Comparison of ENCODE assay signal across 42 cellular contexts in genomic region chrX:55072286-55072685, GRCh38. TPM values are rescaled to one million over a fixed set of nuclear protein-coding genes. Genes with fewer than 3 reads are reported as not detected.
"Had no signal": no experiment of that assay in that cellular context is flagged by ENCODE, and none has a peak within 500 bp of the region (broad histone marks: within the 10 kb centered on the region; RNA-seq: fewer than 3 reads in every experiment).

No MANE protein-coding gene starts in this region.

- ATAC-seq: activated naive CD4-positive, alpha-beta T cell treated with anti-CD3 and anti-CD28 coated beads, Interleukin-2, amount 50 U/mL, for 72 hours; activated naive CD8-positive, alpha-beta T cell treated with anti-CD3 and anti-CD28 coated beads, Interleukin-2, amount 50 U/mL, for 24 hours; activated T-cell treated with anti-CD3 and anti-CD28 coated beads, Interleukin-2, amount 50 U/mL, for 72 hours; activated T-helper 17 cell treated with anti-CD3 and anti-CD28 coated beads, Interleukin-2, amount 50 U/mL, for 72 hours; body of pancreas had no signal

- DNase-seq: activated effector memory CD4-positive, alpha-beta T cell treated with anti-CD3 and anti-CD28 coated beads, Interleukin-2, amount 50 U/mL, for 16 hours; activated effector memory CD4-positive, alpha-beta T cell treated with Interleukin-2 at 50 U/mL for 16 hours; activated gamma-delta T cell; activated gamma-delta T cell treated with Interleukin-2 at 50 U/mL for 16 hours; activated naive CD4-positive, alpha-beta T cell; activated naive CD4-positive, alpha-beta T cell treated with anti-CD3 and anti-CD28 coated beads for 36 hours; activated naive CD4-positive, alpha-beta T cell treated with anti-CD3 and anti-CD28 coated beads, Interleukin-2, amount 10 ng/mL, durations not matched to agents 7 days and 5 days; activated naive CD4-positive, alpha-beta T cell treated with anti-CD3 and anti-CD28 coated beads, Interleukin-2, amount 50 U/mL, for 16 hours; activated naive CD4-positive, alpha-beta T cell treated with Interleukin-2 at 50 U/mL for 16 hours; activated naive CD8-positive, alpha-beta T cell treated with anti-CD3 and anti-CD28 coated beads for 36 hours; activated naive CD8-positive, alpha-beta T cell treated with anti-CD3 and anti-CD28 coated beads, Interleukin-2, amount 10 ng/mL, durations not matched to agents 7 days and 5 days; activated naive CD8-positive, alpha-beta T cell treated with anti-CD3 and anti-CD28 coated beads, Interleukin-2, amount 50 U/mL, for 24 hours; activated T-cell treated with anti-CD3 and anti-CD28 coated beads for 4 hours; activated T-cell treated with anti-CD3 and anti-CD28 coated beads, Interleukin-2, amount 50 U/mL, for 1 hour; activated T-cell treated with anti-CD3 and anti-CD28 coated beads, Interleukin-2, amount 50 U/mL, for 24 hours; activated T-cell treated with anti-CD3 and anti-CD28 coated beads, Interleukin-2, amount 50 U/mL, for 48 hours; activated T-cell treated with anti-CD3 and anti-CD28 coated beads, Interleukin-2, amount 50 U/mL, for 72 hours; adrenal gland; amniotic stem cell; amygdala; anterior cingulate cortex; aorta; body of pancreas; brain microvascular endothelial cell; caudate nucleus; central memory CD4-positive, alpha-beta T cell; cerebellar nuclear complex had no signal

- H3K27me3 Mint-ChIP-seq: activated naive CD4-positive, alpha-beta T cell treated with anti-CD3 and anti-CD28 coated beads, Interleukin-2, amount 10 ng/mL, durations not matched to agents 7 days and 5 days; activated naive CD8-positive, alpha-beta T cell; activated naive CD8-positive, alpha-beta T cell treated with anti-CD3 and anti-CD28 coated beads for 36 hours; activated naive CD8-positive, alpha-beta T cell treated with anti-CD3 and anti-CD28 coated beads, Interleukin-2, amount 10 ng/mL, durations not matched to agents 7 days and 5 days; activated T-helper 17 cell treated with anti-CD3 and anti-CD28 coated beads, Interleukin-2, amount 50 U/mL, for 72 hours had no signal

- H3K27ac Mint-ChIP-seq: activated naive CD4-positive, alpha-beta T cell treated with anti-CD3 and anti-CD28 coated beads for 36 hours; activated naive CD4-positive, alpha-beta T cell treated with anti-CD3 and anti-CD28 coated beads, Interleukin-2, amount 10 ng/mL, durations not matched to agents 7 days and 5 days; activated naive CD4-positive, alpha-beta T cell treated with anti-CD3 and anti-CD28 coated beads, Interleukin-2, amount 50 U/mL, for 24 hours; activated naive CD4-positive, alpha-beta T cell treated with anti-CD3 and anti-CD28 coated beads, Interleukin-2, amount 50 U/mL, for 72 hours; activated naive CD8-positive, alpha-beta T cell; activated naive CD8-positive, alpha-beta T cell treated with anti-CD3 and anti-CD28 coated beads for 36 hours; activated naive CD8-positive, alpha-beta T cell treated with anti-CD3 and anti-CD28 coated beads, Interleukin-2, amount 10 ng/mL, durations not matched to agents 7 days and 5 days; activated naive CD8-positive, alpha-beta T cell treated with anti-CD3 and anti-CD28 coated beads, Interleukin-2, amount 50 U/mL, for 24 hours; activated T-cell treated with anti-CD3 and anti-CD28 coated beads, Interleukin-2, amount 50 U/mL, for 24 hours; activated T-cell treated with anti-CD3 and anti-CD28 coated beads, Interleukin-2, amount 50 U/mL, for 72 hours; activated T-helper 1 cell treated with anti-CD3 and anti-CD28 coated beads, Interleukin-12 subunit alpha, Interleukin-12 subunit beta, Interleukin-2, Interleukin-4 antibody, amounts not matched to agents 30 ng/mL and 10 ng/mL and 1 ng/mL, durations not matched to agents 14 hours and 24 hours and 36 hours; activated T-helper 17 cell treated with anti-CD3 and anti-CD28 coated beads, Interleukin-2, amount 50 U/mL, for 72 hours; activated T-helper 2 cell treated with anti-CD3 and anti-CD28 coated beads, Interferon-gamma antibody, Interleukin-2, Interleukin-4, amounts not matched to agents 10 μg/mL and 5 μg/mL and 100 μg/mL, durations not matched to agents 14 hours and 24 hours and 36 hours; brain had no signal

- H3K4me3 Mint-ChIP-seq: activated naive CD4-positive, alpha-beta T cell treated with anti-CD3 and anti-CD28 coated beads for 36 hours; activated naive CD4-positive, alpha-beta T cell treated with anti-CD3 and anti-CD28 coated beads, Interleukin-2, amount 10 ng/mL, durations not matched to agents 7 days and 5 days; activated naive CD4-positive, alpha-beta T cell treated with anti-CD3 and anti-CD28 coated beads, Interleukin-2, amount 50 U/mL, for 24 hours; activated naive CD8-positive, alpha-beta T cell; activated naive CD8-positive, alpha-beta T cell treated with anti-CD3 and anti-CD28 coated beads for 36 hours; activated naive CD8-positive, alpha-beta T cell treated with anti-CD3 and anti-CD28 coated beads, Interleukin-2, amount 10 ng/mL, durations not matched to agents 7 days and 5 days; activated naive CD8-positive, alpha-beta T cell treated with anti-CD3 and anti-CD28 coated beads, Interleukin-2, amount 50 U/mL, for 24 hours; activated T-cell treated with anti-CD3 and anti-CD28 coated beads, Interleukin-2, amount 50 U/mL, for 24 hours; activated T-cell treated with anti-CD3 and anti-CD28 coated beads, Interleukin-2, amount 50 U/mL, for 72 hours; activated T-helper 1 cell treated with anti-CD3 and anti-CD28 coated beads, Interleukin-12 subunit alpha, Interleukin-12 subunit beta, Interleukin-2, Interleukin-4 antibody, amounts not matched to agents 30 ng/mL and 10 ng/mL and 1 ng/mL, durations not matched to agents 14 hours and 24 hours and 36 hours; activated T-helper 17 cell treated with anti-CD3 and anti-CD28 coated beads, Interleukin-2, amount 50 U/mL, for 72 hours; brain; central memory CD8-positive, alpha-beta T cell had no signal

- H3K4me1 Mint-ChIP-seq: activated naive CD4-positive, alpha-beta T cell treated with anti-CD3 and anti-CD28 coated beads, Interleukin-2, amount 10 ng/mL, durations not matched to agents 7 days and 5 days; activated naive CD4-positive, alpha-beta T cell treated with anti-CD3 and anti-CD28 coated beads, Interleukin-2, amount 50 U/mL, for 24 hours; activated naive CD8-positive, alpha-beta T cell treated with anti-CD3 and anti-CD28 coated beads for 36 hours; activated naive CD8-positive, alpha-beta T cell treated with anti-CD3 and anti-CD28 coated beads, Interleukin-2, amount 10 ng/mL, durations not matched to agents 7 days and 5 days; activated naive CD8-positive, alpha-beta T cell treated with anti-CD3 and anti-CD28 coated beads, Interleukin-2, amount 50 U/mL, for 24 hours; activated T-helper 17 cell treated with anti-CD3 and anti-CD28 coated beads, Interleukin-2, amount 50 U/mL, for 72 hours; brain; central memory CD8-positive, alpha-beta T cell had no signal

- H3K9me3 Mint-ChIP-seq: activated naive CD4-positive, alpha-beta T cell treated with anti-CD3 and anti-CD28 coated beads for 36 hours; activated naive CD4-positive, alpha-beta T cell treated with anti-CD3 and anti-CD28 coated beads, Interleukin-2, amount 10 ng/mL, durations not matched to agents 7 days and 5 days; activated naive CD4-positive, alpha-beta T cell treated with anti-CD3 and anti-CD28 coated beads, Interleukin-2, amount 50 U/mL, for 24 hours; activated naive CD8-positive, alpha-beta T cell treated with anti-CD3 and anti-CD28 coated beads for 36 hours; activated naive CD8-positive, alpha-beta T cell treated with anti-CD3 and anti-CD28 coated beads, Interleukin-2, amount 50 U/mL, for 24 hours; activated T-cell treated with anti-CD3 and anti-CD28 coated beads, Interleukin-2, amount 50 U/mL, for 24 hours; activated T-cell treated with anti-CD3 and anti-CD28 coated beads, Interleukin-2, amount 50 U/mL, for 72 hours; activated T-helper 1 cell treated with anti-CD3 and anti-CD28 coated beads, Interleukin-12 subunit alpha, Interleukin-12 subunit beta, Interleukin-2, Interleukin-4 antibody, amounts not matched to agents 30 ng/mL and 10 ng/mL and 1 ng/mL, durations not matched to agents 14 hours and 24 hours and 36 hours; activated T-helper 17 cell treated with anti-CD3 and anti-CD28 coated beads, Interleukin-2, amount 50 U/mL, for 72 hours; activated T-helper 2 cell treated with anti-CD3 and anti-CD28 coated beads, Interferon-gamma antibody, Interleukin-2, Interleukin-4, amounts not matched to agents 10 μg/mL and 5 μg/mL and 100 μg/mL, durations not matched to agents 14 hours and 24 hours and 36 hours; central memory CD8-positive, alpha-beta T cell had no signal

- H3K36me3 Mint-ChIP-seq: activated naive CD4-positive, alpha-beta T cell treated with anti-CD3 and anti-CD28 coated beads, Interleukin-2, amount 10 ng/mL, durations not matched to agents 7 days and 5 days; activated naive CD8-positive, alpha-beta T cell; activated naive CD8-positive, alpha-beta T cell treated with anti-CD3 and anti-CD28 coated beads for 36 hours; activated naive CD8-positive, alpha-beta T cell treated with anti-CD3 and anti-CD28 coated beads, Interleukin-2, amount 10 ng/mL, durations not matched to agents 7 days and 5 days; brain had no signal

RNA-seq across cellular contexts. Expression of gene PAGE2B, which starts 2.5 kb away (rescaled TPM):
- total RNA-seq: activated T-helper 1 cell treated with anti-CD3 and anti-CD28 coated beads, Interleukin-12 subunit alpha, Interleukin-12 subunit beta, Interleukin-2, Interleukin-4 antibody, amounts not matched to agents 30 ng/mL and 10 ng/mL and 1 ng/mL, durations not matched to agents 14 hours and 24 hours and 36 hours; adrenal gland; aorta; ascending aorta; astrocyte; body of pancreas; breast epithelium; bronchial epithelial cell; cardiac muscle cell; cardiac septum; cerebellum had no signal

RNA-seq across cellular contexts. Expression of gene PAGE2, which starts 16.5 kb away (rescaled TPM):
- total RNA-seq: activated naive CD4-positive, alpha-beta T cell treated with anti-CD3 and anti-CD28 coated beads for 36 hours; activated naive CD8-positive, alpha-beta T cell treated with anti-CD3 and anti-CD28 coated beads for 36 hours; activated naive CD8-positive, alpha-beta T cell treated with anti-CD3 and anti-CD28 coated beads, Interleukin-2, amount 10 ng/mL, durations not matched to agents 7 days and 5 days; activated T-cell treated with anti-CD3 and anti-CD28 coated beads, Interleukin-2, amount 50 U/mL, for 72 hours; activated T-helper 1 cell treated with anti-CD3 and anti-CD28 coated beads, Interleukin-12 subunit alpha, Interleukin-12 subunit beta, Interleukin-2, Interleukin-4 antibody, amounts not matched to agents 30 ng/mL and 10 ng/mL and 1 ng/mL, durations not matched to agents 14 hours and 24 hours and 36 hours; activated T-helper 17 cell treated with anti-CD3 and anti-CD28 coated beads, Interleukin-2, amount 50 U/mL, for 72 hours; activated T-helper 2 cell treated with anti-CD3 and anti-CD28 coated beads, Interferon-gamma antibody, Interleukin-2, Interleukin-4, amounts not matched to agents 10 μg/mL and 5 μg/mL and 100 μg/mL, durations not matched to agents 14 hours and 24 hours and 36 hours; adrenal gland; aorta; ascending aorta; astrocyte; body of pancreas; breast epithelium; bronchial epithelial cell; cardiac muscle cell; cardiac septum; cerebellum had no signal

RNA-seq across cellular contexts. Expression of gene ALAS2, which starts 41.5 kb away (rescaled TPM):
- total RNA-seq: activated naive CD4-positive, alpha-beta T cell treated with anti-CD3 and anti-CD28 coated beads for 36 hours; activated naive CD4-positive, alpha-beta T cell treated with anti-CD3 and anti-CD28 coated beads, Interleukin-2, amount 50 U/mL, for 72 hours; activated naive CD8-positive, alpha-beta T cell treated with anti-CD3 and anti-CD28 coated beads for 36 hours; activated naive CD8-positive, alpha-beta T cell treated with anti-CD3 and anti-CD28 coated beads, Interleukin-2, amount 10 ng/mL, durations not matched to agents 7 days and 5 days; activated T-cell treated with anti-CD3 and anti-CD28 coated beads, Interleukin-2, amount 50 U/mL, for 72 hours; activated T-helper 1 cell treated with anti-CD3 and anti-CD28 coated beads, Interleukin-12 subunit alpha, Interleukin-12 subunit beta, Interleukin-2, Interleukin-4 antibody, amounts not matched to agents 30 ng/mL and 10 ng/mL and 1 ng/mL, durations not matched to agents 14 hours and 24 hours and 36 hours; activated T-helper 17 cell treated with anti-CD3 and anti-CD28 coated beads, Interleukin-2, amount 50 U/mL, for 72 hours; activated T-helper 2 cell treated with anti-CD3 and anti-CD28 coated beads, Interferon-gamma antibody, Interleukin-2, Interleukin-4, amounts not matched to agents 10 μg/mL and 5 μg/mL and 100 μg/mL, durations not matched to agents 14 hours and 24 hours and 36 hours; astrocyte; body of pancreas; bronchial epithelial cell had no signal
